Comparison of ENCODE assay signal across 1 cellular context in genomic region chr17:61416540-61417363, GRCh38.
TF ChIP-seq lines count a peak whose summit lies in the region.

No MANE protein-coding gene starts in this region.

TF ChIP-seq in HepG2, 621 proteins besides CTCF, POLR2A, EP300 and RAD21 (continued from another document and continues in another):
- TF ChIP-seq PLSCR1 (CRISPR knock-in tag; IDR thresholded peaks at IDR 0.05; ENCODE audit: borderline replicate concordance) (no peak), CENPBD1 (CRISPR knock-in tag; IDR thresholded peaks at IDR 0.05; ENCODE audit: borderline replicate concordance, low read depth) (no peak; the same call in 1 of the 2 replicates), TAF15 (IDR thresholded peaks at IDR 0.05; ENCODE audit: low read depth, low read length, poor library complexity, severe bottlenecking) (no peak), ZNF430 (CRISPR knock-in tag; IDR thresholded peaks at IDR 0.05) (no peak), TBL1XR1 (IDR thresholded peaks at IDR 0.05; ENCODE audit: borderline replicate concordance, low read length, partially characterized antibody) (no peak), RFX1 (IDR thresholded peaks at IDR 0.05) (no peak), AKAP8 (CRISPR knock-in tag; IDR thresholded peaks at IDR 0.05) (peak; percentile 69; the same call in 1 of the 2 replicates), ZNF496 (CRISPR knock-in tag; IDR thresholded peaks at IDR 0.05; ENCODE audit: insufficient replicate concordance) (no peak), ZNF20 (CRISPR knock-in tag; IDR thresholded peaks at IDR 0.05) (no peak), ZNF3 (CRISPR knock-in tag; IDR thresholded peaks at IDR 0.05) (no peak), ZFP62 (CRISPR knock-in tag; IDR thresholded peaks at IDR 0.05) (no peak), PHB2 (IDR thresholded peaks at IDR 0.05; ENCODE audit: partially characterized antibody) (no peak), PAXIP1 (CRISPR knock-in tag; conservative IDR thresholded peaks at IDR 0.05) (no peak; the same call in 1 of the 2 replicates), DNMT3B (CRISPR knock-in tag; conservative IDR thresholded peaks at IDR 0.05) (no peak), GTF3A (CRISPR knock-in tag; conservative IDR thresholded peaks at IDR 0.05) (no peak), SMARCC2 (IDR thresholded peaks at IDR 0.05) (no peak), ZNF530 (CRISPR knock-in tag; IDR thresholded peaks at IDR 0.05; ENCODE audit: low read depth) (no peak), HNF4G (IDR thresholded peaks at IDR 0.05; ENCODE audit: borderline replicate concordance, low read depth, low read length) (no peak), HNF4G (CRISPR knock-in tag; IDR thresholded peaks at IDR 0.05; ENCODE audit: borderline replicate concordance, low read depth) (peak; percentile 66; the same call in 1 of the 2 replicates), RBM22 (optimal IDR thresholded peaks at IDR 0.05; ENCODE audit: low read length) (no peak), HOXA3 (CRISPR knock-in tag; IDR thresholded peaks at IDR 0.05) (peak; percentile 74; the same call in 1 of the 2 replicates), ZNF781 (CRISPR knock-in tag; IDR thresholded peaks at IDR 0.05; ENCODE audit: borderline replicate concordance, not compliant biosample characterization) (peak; percentile 28), FOXP4 (CRISPR knock-in tag; IDR thresholded peaks at IDR 0.05) (0 out of 2 replicates have a peak, but pooled peaks have one; percentile 21), PRMT3 (CRISPR knock-in tag; IDR thresholded peaks at IDR 0.05; ENCODE audit: borderline replicate concordance, low read depth) (no peak), ZNF296 (CRISPR knock-in tag; conservative IDR thresholded peaks at IDR 0.05) (no peak), ZKSCAN8 (CRISPR knock-in tag; IDR thresholded peaks at IDR 0.05; ENCODE audit: borderline replicate concordance) (no peak), ZNF292 (CRISPR knock-in tag; IDR thresholded peaks at IDR 0.05; ENCODE audit: borderline replicate concordance, low read depth) (peak; percentile 80; the same call in 1 of the 2 replicates), BRCA1 (CRISPR knock-in tag; IDR thresholded peaks at IDR 0.05) (no peak), BRD4 (CRISPR knock-in tag; IDR thresholded peaks at IDR 0.05) (no peak), CREBL2 (CRISPR knock-in tag; IDR thresholded peaks at IDR 0.05; ENCODE audit: borderline replicate concordance) (no peak), ZNF468 (CRISPR knock-in tag; IDR thresholded peaks at IDR 0.05) (no peak), SP5 (CRISPR knock-in tag; IDR thresholded peaks at IDR 0.05; ENCODE audit: borderline replicate concordance, low read depth) (peak; percentile 38; the same call in 1 of the 2 replicates), ZBTB20 (CRISPR knock-in tag; IDR thresholded peaks at IDR 0.05; ENCODE audit: borderline replicate concordance, low read depth) (peak; percentile 62; the same call in 1 of the 2 replicates), ARID4A (CRISPR knock-in tag; IDR thresholded peaks at IDR 0.05; ENCODE audit: borderline replicate concordance) (peak; percentile 49; the same call in 1 of the 2 replicates), ZC3H4 (CRISPR knock-in tag; IDR thresholded peaks at IDR 0.05; ENCODE audit: borderline replicate concordance) (no peak), NFE2 (CRISPR knock-in tag; IDR thresholded peaks at IDR 0.05) (no peak), ARHGAP35 (CRISPR knock-in tag; IDR thresholded peaks at IDR 0.05; ENCODE audit: borderline replicate concordance) (no peak), CBX1 (IDR thresholded peaks at IDR 0.05; ENCODE audit: low read depth) (peak; percentile 71), TSC22D2 (CRISPR knock-in tag; IDR thresholded peaks at IDR 0.05; ENCODE audit: borderline replicate concordance) (no peak), PBX3 (CRISPR knock-in tag; IDR thresholded peaks at IDR 0.05; ENCODE audit: borderline replicate concordance) (no peak), POGK (CRISPR knock-in tag; conservative IDR thresholded peaks at IDR 0.05) (0 out of 2 replicates have a peak, but pooled peaks have one; percentile 32), FOXC1 (CRISPR knock-in tag; IDR thresholded peaks at IDR 0.05; ENCODE audit: borderline replicate concordance) (peak; percentile 44; the same call in 1 of the 2 replicates), USF2 (IDR thresholded peaks at IDR 0.05; ENCODE audit: low read depth, low read length) (no peak), USF2 (CRISPR knock-in tag; IDR thresholded peaks at IDR 0.05; ENCODE audit: borderline replicate concordance) (no peak), ZBTB44 (CRISPR knock-in tag; IDR thresholded peaks at IDR 0.05) (no peak), ZNF878 (CRISPR knock-in tag; IDR thresholded peaks at IDR 0.05) (no peak), CBFB (CRISPR knock-in tag; IDR thresholded peaks at IDR 0.05) (peak; percentile 57; the same call in 1 of the 2 replicates)
